1 cellular context compared by ENCODE assay signal in the genomic region with DNA sequence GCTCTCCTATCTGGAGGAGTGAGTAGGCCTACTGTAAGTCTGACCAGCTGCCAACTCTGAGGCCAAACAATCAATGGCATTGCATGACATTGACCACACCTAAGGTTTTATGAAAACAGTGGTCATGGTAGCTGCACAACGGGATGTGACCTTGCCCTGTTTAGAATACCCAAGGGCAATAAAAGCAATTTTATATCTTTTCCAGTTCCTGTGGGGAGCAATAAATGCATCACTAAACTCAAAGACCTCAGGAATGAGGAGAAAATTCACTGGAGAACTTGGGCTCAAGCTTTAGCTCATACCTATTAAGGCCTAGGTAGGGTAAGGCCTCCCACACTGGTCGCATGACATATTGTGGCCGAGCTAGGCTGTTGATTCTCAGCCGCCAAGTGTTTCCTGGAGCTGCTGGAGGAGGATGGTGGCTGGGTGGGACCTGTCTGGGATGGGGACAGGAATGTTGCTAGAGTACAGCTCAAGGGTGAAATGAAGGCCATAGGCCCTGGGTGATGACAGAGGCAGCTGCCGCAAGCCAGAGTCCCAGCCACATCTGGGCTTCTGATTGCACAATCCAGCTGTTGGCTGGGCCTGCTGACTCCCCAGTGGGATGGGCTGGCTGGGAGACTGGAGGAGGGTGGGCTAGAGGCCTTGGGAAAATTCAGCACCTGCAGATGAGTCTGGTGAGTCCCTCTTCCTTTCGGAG.
TF ChIP-seq lines count a peak whose summit lies in the region.

No MANE protein-coding gene starts in this region.

TF ChIP-seq in IMR-90, 13 proteins besides CTCF, POLR2A, EP300 and RAD21 (continued from another document):
- no peak for TF ChIP-seq MAZ (IDR thresholded peaks at IDR 0.05; ENCODE audit: borderline replicate concordance, low read depth, low read length)
